In the genomic region with DNA sequence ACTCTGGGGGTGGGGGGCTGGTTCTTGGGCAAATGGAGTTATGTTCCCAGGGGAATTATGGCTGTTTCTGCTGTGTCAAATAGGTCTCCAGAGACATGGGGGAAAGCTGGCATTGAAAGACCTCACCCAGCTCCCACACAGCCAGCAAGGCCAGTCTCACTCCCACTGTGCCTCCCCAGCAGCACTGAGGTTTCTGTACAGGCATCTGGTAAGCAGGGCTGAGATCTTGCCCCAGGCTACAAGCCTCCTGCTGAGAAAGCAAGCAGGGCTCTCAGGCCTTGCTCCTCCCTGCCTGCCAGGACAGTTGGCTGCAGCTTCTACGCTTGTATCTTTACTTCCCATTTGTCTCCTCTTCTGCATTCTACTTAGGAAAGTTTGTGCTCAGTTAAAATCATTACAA, we compare ENCODE assay signal across 26 cellular contexts. TPM values are rescaled to one million over a fixed set of nuclear protein-coding genes. Genes with fewer than 3 reads are reported as not detected.
DNase-seq lines count a peak whose midpoint lies in the region; ATAC-seq, FAIRE-seq and TF ChIP-seq lines count a peak whose summit lies in the region.
"Had no signal": no experiment of that assay in that cellular context is flagged by ENCODE, and none has a peak within 500 bp of the region (broad histone marks: within the 10 kb centered on the region; RNA-seq: fewer than 3 reads in every experiment).

No MANE protein-coding gene starts in this region.

- H3K4me3 ChIP-seq in heart right ventricle, result no peak overlapping the region
- H3K4me3 ChIP-seq: lower lobe of right lung, tibial nerve had no signal

- H3K9me3 Mint-ChIP-seq in chondrocyte (ENCODE audit: low read depth), result peaks cover 22% of the 10 kb centered on the region

- TF ChIP-seq CTCF in 22Rv1 (IDR thresholded peaks at IDR 0.05), result no peak
- no peak for TF ChIP-seq CTCF in chondrocyte (IDR thresholded peaks at IDR 0.05)
- TF ChIP-seq CTCF in heart right ventricle (IDR thresholded peaks at IDR 0.05), result no peak

- peaks cover 23% of the 10 kb centered on the region for H3K4me1 Mint-ChIP-seq in chondrocyte (ENCODE audit: low read depth)
- H3K4me1 Mint-ChIP-seq: brain; CD4-positive, alpha-beta memory T cell; stimulated activated naive CD8-positive, alpha-beta T cell treated with anti-CD3 and anti-CD28 coated beads, Interleukin-15, amount 100 ng/mL, for 72 hours had no signal

- WGBS in heart right ventricle, 2 donors, result 83 to 95% methylated on average over 1 of the region's 1 CpG

- H3K36me3 ChIP-seq in heart right ventricle, result no peaks in the 10 kb centered on the region
- H3K36me3 ChIP-seq: lower lobe of right lung had no signal

- no peaks in the 10 kb centered on the region for H3K4me1 ChIP-seq in heart right ventricle
- H3K4me1 ChIP-seq: lower lobe of right lung, tibial nerve had no signal

- peaks cover 0 to 51% (median 8%) of the 10 kb centered on the region in 11 donors for H3K9me3 ChIP-seq in heart right ventricle
- H3K9me3 ChIP-seq: lower lobe of right lung had no signal

- no peak for FAIRE-seq in frontal cortex (lab: Jason Lieb, UNC)
- FAIRE-seq: endothelial cell of umbilical vein, HepG2, kidney had no signal

- no peak overlapping the region for H3K4me3 Mint-ChIP-seq in chondrocyte (ENCODE audit: unreplicated experiment)
- H3K4me3 Mint-ChIP-seq: brain; CD4-positive, alpha-beta memory T cell; dendritic cell treated with granulocyte-macrophage colony-stimulating factor and Interleukin-4, amounts not matched to agents 40 ng/mL and 50 ng/mL, for 4 days; stimulated activated naive CD8-positive, alpha-beta T cell treated with anti-CD3 and anti-CD28 coated beads, Interleukin-15, amount 100 ng/mL, for 72 hours had no signal

- ATAC-seq in GM18517 (IDR thresholded peaks at IDR 0.05; ENCODE audit: unreplicated experiment), result no peak
- ATAC-seq in heart right ventricle, result no peak
- ATAC-seq: HepG2; lower lobe of right lung; stimulated activated naive CD8-positive, alpha-beta T cell treated with anti-CD3 and anti-CD28 coated beads, Interleukin-15, amount 100 ng/mL, for 72 hours had no signal

- no peaks in the 10 kb centered on the region for H3K27me3 ChIP-seq in heart right ventricle
- H3K27me3 ChIP-seq: tibial nerve had no signal

- H3K27ac ChIP-seq in 22Rv1 (peak overlapping the region; percentile 31), heart right ventricle (no peak overlapping the region)
- H3K27ac ChIP-seq: lower lobe of right lung, tibial nerve had no signal

- peaks cover 37% of the 10 kb centered on the region for H3K36me3 Mint-ChIP-seq in chondrocyte (ENCODE audit: low read depth)

- H3K27me3 Mint-ChIP-seq in chondrocyte (ENCODE audit: low read depth), result no peaks in the 10 kb centered on the region

- DNase-seq in ELR (ENCODE audit: low read depth) (peak; percentile 32), NCI-H69 (lab: John Stamatoyannopoulos, UW) (peak; percentile 84), chondrocyte (ENCODE audit: low spot score) (no peak), frontal cortex (ENCODE audit: low spot score in 2 of 2) (no peak), heart right ventricle (no peak)
- no peak for DNase-seq in activated naive CD4-positive, alpha-beta T cell treated with Interleukin-2 at 50 U/mL for 16 hours
- DNase-seq: activated CD4-positive, alpha-beta T cell treated with anti-CD3 and anti-CD28 coated beads for 48 hours; CD4-positive, alpha-beta memory T cell; DND-41; foreskin melanocyte; kidney; lower lobe of right lung; NCI-H1930; NCI-H524 treated with DMSO at 0.1 percent for 48 hours; Right ventricle myocardium superior; stimulated activated CD4-positive, alpha-beta T cell treated with anti-CD3 and anti-CD28 coated beads, Interleukin-4, amount 100 ng/mL, for 4 hours; stimulated activated naive CD8-positive, alpha-beta T cell treated with anti-CD3 and anti-CD28 coated beads, Interleukin-15, amount 100 ng/mL, for 72 hours had no signal

- H3K27ac Mint-ChIP-seq in chondrocyte (ENCODE audit: unreplicated experiment), result peak overlapping the region; percentile 62
- H3K27ac Mint-ChIP-seq: activated T-helper 2 cell treated with anti-CD3 and anti-CD28 coated beads, Interferon-gamma antibody, Interleukin-2, Interleukin-4, amounts not matched to agents 10 μg/mL and 5 μg/mL and 100 μg/mL, durations not matched to agents 14 hours and 24 hours and 36 hours; brain; CD4-positive, alpha-beta memory T cell; dendritic cell treated with granulocyte-macrophage colony-stimulating factor and Interleukin-4, amounts not matched to agents 40 ng/mL and 50 ng/mL, for 4 days; stimulated activated naive CD8-positive, alpha-beta T cell treated with anti-CD3 and anti-CD28 coated beads, Interleukin-15, amount 100 ng/mL, for 72 hours had no signal

- intact Hi-C loops in heart right ventricle (cut with DNase I), result no loop called here

RNA-seq across cellular contexts. Expression of gene FHOD3, which starts 50.5 kb away (rescaled TPM):
- total RNA-seq in chondrocyte (8.2 to 9.9 TPM (median 8.9 TPM) in 3 replicates), frontal cortex (46.9 TPM), heart right ventricle (100 to 1,000 TPM; 280 to 484 (median 406) TPM)
- polyA plus RNA-seq in heart right ventricle, result 100 to 1,000 TPM in 1 of 2 donors, 10 to 100 TPM in 1; 81.8 to 298 TPM
- total RNA-seq: activated T-helper 2 cell treated with anti-CD3 and anti-CD28 coated beads, Interferon-gamma antibody, Interleukin-2, Interleukin-4, amounts not matched to agents 10 μg/mL and 5 μg/mL and 100 μg/mL, durations not matched to agents 14 hours and 24 hours and 36 hours; CD4-positive, alpha-beta memory T cell had no signal
- polyA plus RNA-seq: CD4-positive, alpha-beta memory T cell; HepG2 had no signal

RNA-seq across cellular contexts. Expression of gene MOCOS, which starts 59.7 kb away (rescaled TPM):
- total RNA-seq in chondrocyte (6.7 to 15.7 TPM (median 13.2 TPM) in 3 replicates), frontal cortex (0.41 TPM), heart right ventricle (under 1 TPM; 0.06 to 0.74 (median 0.27) TPM)
- polyA plus RNA-seq in heart right ventricle, result under 1 TPM; 0.28 to 0.95 TPM
- total RNA-seq: OCI-LY7 had no signal

Comparison
In these comparisons a context has a peak if more than half of its experiments do, and no peak if none do; other contexts are left out.
1. DNase-seq: peak in ELR (single experiment) and NCI-H69 (single experiment); none in chondrocyte (single experiment), frontal cortex (0 of 2), activated naive CD4-positive, alpha-beta T cell treated with Interleukin-2 at 50 U/mL for 16 hours (single experiment) and heart right ventricle (0 of 2).